In the genomic region with DNA sequence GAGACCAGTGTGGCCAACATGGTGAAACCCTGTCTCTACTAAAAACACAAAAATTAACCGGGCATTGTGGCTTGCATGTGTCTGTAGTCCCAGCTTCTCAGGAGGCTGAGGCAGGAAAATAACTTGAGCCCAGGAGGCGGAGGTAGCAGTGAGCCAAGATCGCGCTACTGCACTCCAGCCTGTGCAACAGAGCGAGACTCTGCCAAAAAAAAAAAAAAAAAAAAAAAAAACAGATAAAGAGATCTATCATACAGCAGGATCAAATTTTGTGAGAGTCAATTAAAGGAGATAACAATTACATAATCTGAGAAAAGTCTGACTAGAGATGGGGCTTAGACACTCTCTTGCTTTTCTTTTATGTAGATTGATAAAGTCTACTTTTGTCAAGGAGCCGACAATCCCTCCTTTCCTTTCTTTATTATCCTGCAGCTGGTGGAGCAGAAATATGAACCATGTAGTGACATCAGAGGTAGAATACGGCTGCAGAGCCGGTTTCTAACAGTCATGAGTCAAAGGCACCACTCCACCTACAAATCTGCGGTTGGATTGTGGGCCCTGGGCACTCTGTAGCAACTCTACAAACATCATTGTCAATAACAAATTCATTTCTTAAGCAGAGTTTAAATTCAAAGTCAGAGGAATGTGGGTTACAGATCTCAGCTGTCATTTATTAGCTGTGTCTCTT, we compare ENCODE assay signal across 12 cellular contexts. TPM values are rescaled to one million over a fixed set of nuclear protein-coding genes. Genes with fewer than 3 reads are reported as not detected.
A peak's percentile ranks its signal among the peaks of the same experiment; 100 is the strongest.
DNase-seq lines count a peak whose midpoint lies in the region; ATAC-seq and TF ChIP-seq lines count a peak whose summit lies in the region.
"Had no signal": no experiment of that assay in that cellular context is flagged by ENCODE, and none has a peak within 500 bp of the region (broad histone marks: within the 10 kb centered on the region; RNA-seq: fewer than 3 reads in every experiment).

No MANE protein-coding gene starts in this region.

- POLR2A ChIA-PET in HEK293T (lab: Yijun Ruan, JAX) = no interaction called here

- no peak for TF ChIP-seq CTCF in cardiac fibroblast (IDR thresholded peaks at IDR 0.05; ENCODE audit: low read depth, low read length)
- no peak for TF ChIP-seq CTCF in gastrocnemius medialis (IDR thresholded peaks at IDR 0.05 in 4 of 5, conservative IDR thresholded peaks at IDR 0.05 in 1 of 5)

- no peak overlapping the region for H3K4me3 Mint-ChIP-seq in activated T-helper 2 cell treated with anti-CD3 and anti-CD28 coated beads, Interferon-gamma antibody, Interleukin-2, Interleukin-4, amounts not matched to agents 10 μg/mL and 5 μg/mL and 100 μg/mL, durations not matched to agents 14 hours and 24 hours and 36 hours (ENCODE audit: low read depth)
- H3K4me3 Mint-ChIP-seq: nephron progenitor cell had no signal

- H3K4me1 ChIP-seq in gastrocnemius medialis = peaks cover 0 to 10% of the 10 kb centered on the region in 2 donors

- H3K4me3 ChIP-seq in cardiac fibroblast (replicated peaks in 1 of 2; ENCODE audit: low read depth in 2 of 2, low read length in 2 of 2) (no peak overlapping the region), gastrocnemius medialis (peak overlapping the region in 1 of 4 donors; percentile 7)

- H3K9me3 ChIP-seq in gastrocnemius medialis = no peaks in the 10 kb centered on the region

- ATAC-seq in gastrocnemius medialis (peak; percentile 75 to 85), GM19397 (IDR thresholded peaks at IDR 0.05; ENCODE audit: unreplicated experiment) (no peak)

- no peaks in the 10 kb centered on the region for H3K9me3 Mint-ChIP-seq in activated T-helper 2 cell treated with anti-CD3 and anti-CD28 coated beads, Interferon-gamma antibody, Interleukin-2, Interleukin-4, amounts not matched to agents 10 μg/mL and 5 μg/mL and 100 μg/mL, durations not matched to agents 14 hours and 24 hours and 36 hours
- H3K9me3 Mint-ChIP-seq: nephron progenitor cell had no signal

- H3K27ac ChIP-seq in gastrocnemius medialis = peak overlapping the region; percentile 16 to 56 (median 44)

- no peaks in the 10 kb centered on the region for H3K36me3 Mint-ChIP-seq in activated T-helper 2 cell treated with anti-CD3 and anti-CD28 coated beads, Interferon-gamma antibody, Interleukin-2, Interleukin-4, amounts not matched to agents 10 μg/mL and 5 μg/mL and 100 μg/mL, durations not matched to agents 14 hours and 24 hours and 36 hours (ENCODE audit: low read depth)

- H3K36me3 ChIP-seq in gastrocnemius medialis = no peaks in the 10 kb centered on the region

- H3K4me1 Mint-ChIP-seq in activated T-helper 2 cell treated with anti-CD3 and anti-CD28 coated beads, Interferon-gamma antibody, Interleukin-2, Interleukin-4, amounts not matched to agents 10 μg/mL and 5 μg/mL and 100 μg/mL, durations not matched to agents 14 hours and 24 hours and 36 hours (ENCODE audit: low read depth) = no peaks in the 10 kb centered on the region
- H3K4me1 Mint-ChIP-seq: nephron progenitor cell had no signal

- intact Hi-C loops in gastrocnemius medialis (cut with DNase I; ENCODE audit: low total_unique reads) = no loop called here
- intact Hi-C loops in activated T-helper 2 cell treated with anti-CD3 and anti-CD28 coated beads, Interferon-gamma antibody, Interleukin-2, Interleukin-4, amounts not matched to agents 10 μg/mL and 5 μg/mL and 100 μg/mL, durations not matched to agents 14 hours and 24 hours and 36 hours (cut with micrococcal nuclease) = no loop called here

- H3K27me3 ChIP-seq in gastrocnemius medialis = no peaks in the 10 kb centered on the region

- in situ Hi-C loops in gastrocnemius medialis (cut with MboI; ENCODE audit: low sequenced_read_pairs in 4 of 4) = no loop called here

- TF ChIP-seq POLR2A in gastrocnemius medialis (IDR thresholded peaks at IDR 0.05) = no peak

- CTCF ChIA-PET in HEK293T (lab: Yijun Ruan, JAX) = no interaction called here

- H3K27ac Mint-ChIP-seq in activated T-helper 2 cell treated with anti-CD3 and anti-CD28 coated beads, Interferon-gamma antibody, Interleukin-2, Interleukin-4, amounts not matched to agents 10 μg/mL and 5 μg/mL and 100 μg/mL, durations not matched to agents 14 hours and 24 hours and 36 hours = no peak overlapping the region
- H3K27ac Mint-ChIP-seq: nephron progenitor cell had no signal

- peaks cover 23% of the 10 kb centered on the region for H3K27me3 Mint-ChIP-seq in activated T-helper 2 cell treated with anti-CD3 and anti-CD28 coated beads, Interferon-gamma antibody, Interleukin-2, Interleukin-4, amounts not matched to agents 10 μg/mL and 5 μg/mL and 100 μg/mL, durations not matched to agents 14 hours and 24 hours and 36 hours (ENCODE audit: low read depth)

- DNase-seq in HEK293T (ENCODE audit: extremely low spot score) = no peak
- peak; percentile 64 for DNase-seq in NCI-H2171 (lab: John Stamatoyannopoulos, UW)
- peak; percentile 55 to 71 for DNase-seq in cardiac fibroblast (ENCODE audit: low read depth in 2 of 2)
- peak in 1 of 2 donors; percentile 34 for DNase-seq in gastrocnemius medialis
- DNase-seq in cerebellar cortex (ENCODE audit: low spot score) = no peak
- no peak for DNase-seq in SW 1271 (lab: John Stamatoyannopoulos, UW)
- no peak for DNase-seq in activated T-helper 2 cell treated with anti-CD3 and anti-CD28 coated beads, Interferon-gamma antibody, Interleukin-2, Interleukin-4, amounts not matched to agents 10 μg/mL and 5 μg/mL and 100 μg/mL, durations not matched to agents 14 hours and 24 hours and 36 hours (ENCODE audit: low spot score)
- DNase-seq: activated effector memory CD4-positive, alpha-beta T cell treated with Interleukin-2 at 50 U/mL for 16 hours; dermis blood vessel endothelial cell; NCI-H69; nephron progenitor cell had no signal

TF ChIP-seq in HEK293T, 16 proteins besides CTCF, POLR2A, EP300 and RAD21:
- no peak for TF ChIP-seq TARDBP (IDR thresholded peaks at IDR 0.05)
- peak; percentile 74 for TF ChIP-seq ZNF384 (IDR thresholded peaks at IDR 0.05)
- TF ChIP-seq L3MBTL2 (conservative IDR thresholded peaks at IDR 0.05) = no peak
- no peak for TF ChIP-seq SUZ12 (IDR thresholded peaks at IDR 0.05)

RNA-seq across cellular contexts. Expression of a gene that starts 9.0 kb away (rescaled TPM):
- under 1 TPM in 3 of 4 donors, not detected in 1; 0.23 to 0.66 (median 0.47) TPM for total RNA-seq in gastrocnemius medialis
- not detected in 2 replicates for total RNA-seq in activated T-helper 2 cell treated with anti-CD3 and anti-CD28 coated beads, Interferon-gamma antibody, Interleukin-2, Interleukin-4, amounts not matched to agents 10 μg/mL and 5 μg/mL and 100 μg/mL, durations not matched to agents 14 hours and 24 hours and 36 hours

RNA-seq across cellular contexts. Expression of a gene that starts 15.5 kb away (rescaled TPM):
- total RNA-seq in gastrocnemius medialis = 10 to 100 TPM; 27.6 to 79.6 (median 30.5) TPM
- total RNA-seq in activated T-helper 2 cell treated with anti-CD3 and anti-CD28 coated beads, Interferon-gamma antibody, Interleukin-2, Interleukin-4, amounts not matched to agents 10 μg/mL and 5 μg/mL and 100 μg/mL, durations not matched to agents 14 hours and 24 hours and 36 hours = 53.3 and 57.4 TPM in 2 replicates

Comparison
In these comparisons a context has a peak if more than half of its experiments do, and no peak if none do; other contexts are left out.
1. DNase-seq: peak in NCI-H2171 (single experiment) and cardiac fibroblast (2 of 2); none in HEK293T (single experiment), cerebellar cortex (single experiment), SW 1271 (0 of 2) and activated T-helper 2 cell treated with anti-CD3 and anti-CD28 coated beads, Interferon-gamma antibody, Interleukin-2, Interleukin-4, amounts not matched to agents 10 μg/mL and 5 μg/mL and 100 μg/mL, durations not matched to agents 14 hours and 24 hours and 36 hours (single experiment).